Comparison of ENCODE assay signal across 20 cellular contexts in the genomic region with DNA sequence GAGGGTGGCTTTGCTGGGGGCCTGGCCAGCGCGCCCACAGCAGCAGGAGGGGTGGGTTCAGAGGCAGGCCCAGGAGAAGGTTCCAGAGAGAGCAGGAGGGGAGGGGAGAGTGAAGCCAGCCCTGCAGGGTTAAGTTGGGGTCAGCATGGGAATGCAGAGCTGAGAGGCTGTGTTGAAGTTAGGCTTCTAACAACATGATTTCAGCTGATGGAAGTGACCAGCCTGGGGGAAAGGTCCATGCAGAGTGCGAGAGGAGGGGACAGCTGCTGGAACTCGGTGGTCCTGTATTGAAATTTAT. TPM values are rescaled to one million over a fixed set of nuclear protein-coding genes. Genes with fewer than 3 reads are reported as not detected.
DNase-seq lines count a peak whose midpoint lies in the region; ATAC-seq and TF ChIP-seq lines count a peak whose summit lies in the region.
"Had no signal": no experiment of that assay in that cellular context is flagged by ENCODE, and none has a peak within 500 bp of the region (broad histone marks: within the 10 kb centered on the region; RNA-seq: fewer than 3 reads in every experiment).

No MANE protein-coding gene starts in this region.

- intact Hi-C loops in activated CD4-positive, alpha-beta T cell treated with anti-CD3 and anti-CD28 coated beads for 36 hours (cut with DNase I, micrococcal nuclease) = loop anchor here in 1 of 2 experiments (1.0 kb wide), 1 partner anchor 36 kb away; a partner anchor contains a TSS
- intact Hi-C loops in CD14-positive monocyte (cut with micrococcal nuclease) = no loop called here

- no peaks in the 10 kb centered on the region for H3K27me3 Mint-ChIP-seq in activated CD4-positive, alpha-beta T cell treated with anti-CD3 and anti-CD28 coated beads for 36 hours
- H3K27me3 Mint-ChIP-seq in CD14-positive monocyte (ENCODE audit: low read depth in 3 of 3) (peaks cover 0 to 1% (median 0%) of the 10 kb centered on the region in 3 donors), nephron (ENCODE audit: low read depth) (no peaks in the 10 kb centered on the region)
- H3K27me3 Mint-ChIP-seq in activated naive CD8-positive, alpha-beta T cell = no peaks in the 10 kb centered on the region
- H3K27me3 Mint-ChIP-seq: CD4-positive, alpha-beta T cell; naive thymus-derived CD4-positive, alpha-beta T cell had no signal

- H3K27ac Mint-ChIP-seq in activated CD4-positive, alpha-beta T cell treated with anti-CD3 and anti-CD28 coated beads for 36 hours = peak overlapping the region; percentile 70
- peak overlapping the region in 3 of 7 donors; percentile 15 to 55 (median 22) for H3K27ac Mint-ChIP-seq in CD14-positive monocyte
- H3K27ac Mint-ChIP-seq in activated naive CD8-positive, alpha-beta T cell = peak overlapping the region; percentile 34
- peak overlapping the region; percentile 38 to 72 (median 51) for H3K27ac Mint-ChIP-seq in nephron
- H3K27ac Mint-ChIP-seq: CD4-positive, alpha-beta T cell had no signal

- no peak for TF ChIP-seq CTCF in CD14-positive monocyte (IDR thresholded peaks at IDR 0.05)
- TF ChIP-seq CTCF in nephron (IDR thresholded peaks at IDR 0.05; ENCODE audit: unreplicated experiment in 3 of 3) = no peak

- ATAC-seq in activated CD4-positive, alpha-beta T cell treated with anti-CD3 and anti-CD28 coated beads for 36 hours = peak; percentile 14
- ATAC-seq: naive thymus-derived CD4-positive, alpha-beta T cell had no signal

- no peaks in the 10 kb centered on the region for H3K9me3 Mint-ChIP-seq in activated CD4-positive, alpha-beta T cell treated with anti-CD3 and anti-CD28 coated beads for 36 hours (ENCODE audit: low read depth)
- H3K9me3 Mint-ChIP-seq in CD14-positive monocyte (no peaks in the 10 kb centered on the region), nephron (no peaks in the 10 kb centered on the region)
- H3K9me3 Mint-ChIP-seq in activated naive CD8-positive, alpha-beta T cell (ENCODE audit: low read depth) = no peaks in the 10 kb centered on the region
- H3K9me3 Mint-ChIP-seq: CD4-positive, alpha-beta T cell; naive thymus-derived CD4-positive, alpha-beta T cell had no signal

- H3K4me1 Mint-ChIP-seq in activated CD4-positive, alpha-beta T cell treated with anti-CD3 and anti-CD28 coated beads for 36 hours = peaks cover 21% of the 10 kb centered on the region
- H3K4me1 Mint-ChIP-seq in CD14-positive monocyte = no peaks in the 10 kb centered on the region
- peaks cover 18% of the 10 kb centered on the region for H3K4me1 Mint-ChIP-seq in activated naive CD8-positive, alpha-beta T cell (ENCODE audit: low read depth)
- peaks cover 20% of the 10 kb centered on the region for H3K4me1 Mint-ChIP-seq in nephron

- no peak for DNase-seq in activated CD4-positive, alpha-beta T cell treated with anti-CD3 and anti-CD28 coated beads for 36 hours
- DNase-seq in activated CD4-positive, alpha-beta T cell treated with anti-CD3 and anti-CD28 coated beads, Interleukin-2, amount 50 U/mL, for 48 hours = no peak
- peak; percentile 38 for DNase-seq in CD14-positive monocyte (ENCODE audit: low spot score)
- DNase-seq in OCI-M2 (lab: John Stamatoyannopoulos, UW; ENCODE audit: unreplicated experiment) = no peak
- DNase-seq in pons (ENCODE audit: low spot score) = no peak
- no peak for DNase-seq in inferior parietal cortex (ENCODE audit: extremely low spot score)
- DNase-seq: DMS79 treated with DMSO at 0.1 percent for 48 hours, H7, Karpas-422, NCI-H1105 treated with DMSO at 0.1 percent for 48 hours, NCI-H2171, NCI-H748 treated with DMSO at 0.1 percent for 48 hours, psoas muscle, transverse colon had no signal

- CTCF ChIA-PET in activated CD4-positive, alpha-beta T cell treated with anti-CD3 and anti-CD28 coated beads for 36 hours (lab: Charles Lee) = no interaction called here

- no peak overlapping the region for H3K4me3 Mint-ChIP-seq in activated CD4-positive, alpha-beta T cell treated with anti-CD3 and anti-CD28 coated beads for 36 hours
- no peak overlapping the region for H3K4me3 Mint-ChIP-seq in CD14-positive monocyte
- H3K4me3 Mint-ChIP-seq in activated naive CD8-positive, alpha-beta T cell = no peak overlapping the region
- no peak overlapping the region for H3K4me3 Mint-ChIP-seq in nephron
- H3K4me3 Mint-ChIP-seq: CD4-positive, alpha-beta T cell had no signal

- POLR2A ChIA-PET in activated CD4-positive, alpha-beta T cell treated with anti-CD3 and anti-CD28 coated beads for 36 hours (lab: Charles Lee) = interaction anchor here (0.6 kb wide), 1 partner anchor 21 kb away, joined by 3 read pairs; no protein-coding TSS in a partner anchor

- peaks cover 63% of the 10 kb centered on the region for H3K36me3 Mint-ChIP-seq in activated CD4-positive, alpha-beta T cell treated with anti-CD3 and anti-CD28 coated beads for 36 hours (ENCODE audit: low read depth)
- H3K36me3 Mint-ChIP-seq in CD14-positive monocyte (peaks cover 87 to 97% of the 10 kb centered on the region in 2 donors), nephron (ENCODE audit: low read depth) (peaks cover 58% of the 10 kb centered on the region)
- H3K36me3 Mint-ChIP-seq in activated naive CD8-positive, alpha-beta T cell = peaks cover 27% of the 10 kb centered on the region

RNA-seq across cellular contexts. Expression of a gene that starts 35.9 kb away (rescaled TPM):
- total RNA-seq in activated CD4-positive, alpha-beta T cell treated with anti-CD3 and anti-CD28 coated beads for 36 hours = 10 to 100 TPM; 79.4 to 88.8 TPM
- polyA plus RNA-seq in CD14-positive monocyte = 10 to 100 TPM; 44.1 to 44.8 TPM

RNA-seq across cellular contexts. Expression of a gene that starts 38.1 kb away (rescaled TPM):
- total RNA-seq in activated CD4-positive, alpha-beta T cell treated with anti-CD3 and anti-CD28 coated beads for 36 hours = under 1 TPM in 1 of 2 experiments, not detected in 1; 0.16 TPM
- not detected for polyA plus RNA-seq in CD14-positive monocyte
- total RNA-seq: CD4-positive, alpha-beta T cell; dermis blood vessel endothelial cell; H7; PC-3; psoas muscle had no signal
- polyA plus RNA-seq: naive thymus-derived CD4-positive, alpha-beta T cell had no signal

RNA-seq across cellular contexts. Expression of a gene that starts 40.7 kb away (rescaled TPM):
- total RNA-seq in activated CD4-positive, alpha-beta T cell treated with anti-CD3 and anti-CD28 coated beads for 36 hours = 10 to 100 TPM; 57.3 to 64.0 TPM
- polyA plus RNA-seq in CD14-positive monocyte = 1 to 10 TPM; 2.2 to 3.9 TPM

RNA-seq across cellular contexts. Expression of a gene that starts 48.9 kb away (rescaled TPM):
- not detected for total RNA-seq in activated CD4-positive, alpha-beta T cell treated with anti-CD3 and anti-CD28 coated beads for 36 hours
- not detected for polyA plus RNA-seq in CD14-positive monocyte
- total RNA-seq: CD4-positive, alpha-beta T cell; dermis blood vessel endothelial cell; H7; naive thymus-derived CD4-positive, alpha-beta T cell; PC-3; psoas muscle had no signal
- polyA plus RNA-seq: naive thymus-derived CD4-positive, alpha-beta T cell; psoas muscle had no signal

RNA-seq across cellular contexts. Expression of a gene that starts 59.3 kb away (rescaled TPM):
- under 1 TPM in 1 of 2 experiments, not detected in 1; 0.21 TPM for total RNA-seq in activated CD4-positive, alpha-beta T cell treated with anti-CD3 and anti-CD28 coated beads for 36 hours
- polyA plus RNA-seq in CD14-positive monocyte = not detected
- total RNA-seq: dermis blood vessel endothelial cell, H7, PC-3, psoas muscle had no signal
- polyA plus RNA-seq: naive thymus-derived CD4-positive, alpha-beta T cell had no signal
